In the genomic region with DNA sequence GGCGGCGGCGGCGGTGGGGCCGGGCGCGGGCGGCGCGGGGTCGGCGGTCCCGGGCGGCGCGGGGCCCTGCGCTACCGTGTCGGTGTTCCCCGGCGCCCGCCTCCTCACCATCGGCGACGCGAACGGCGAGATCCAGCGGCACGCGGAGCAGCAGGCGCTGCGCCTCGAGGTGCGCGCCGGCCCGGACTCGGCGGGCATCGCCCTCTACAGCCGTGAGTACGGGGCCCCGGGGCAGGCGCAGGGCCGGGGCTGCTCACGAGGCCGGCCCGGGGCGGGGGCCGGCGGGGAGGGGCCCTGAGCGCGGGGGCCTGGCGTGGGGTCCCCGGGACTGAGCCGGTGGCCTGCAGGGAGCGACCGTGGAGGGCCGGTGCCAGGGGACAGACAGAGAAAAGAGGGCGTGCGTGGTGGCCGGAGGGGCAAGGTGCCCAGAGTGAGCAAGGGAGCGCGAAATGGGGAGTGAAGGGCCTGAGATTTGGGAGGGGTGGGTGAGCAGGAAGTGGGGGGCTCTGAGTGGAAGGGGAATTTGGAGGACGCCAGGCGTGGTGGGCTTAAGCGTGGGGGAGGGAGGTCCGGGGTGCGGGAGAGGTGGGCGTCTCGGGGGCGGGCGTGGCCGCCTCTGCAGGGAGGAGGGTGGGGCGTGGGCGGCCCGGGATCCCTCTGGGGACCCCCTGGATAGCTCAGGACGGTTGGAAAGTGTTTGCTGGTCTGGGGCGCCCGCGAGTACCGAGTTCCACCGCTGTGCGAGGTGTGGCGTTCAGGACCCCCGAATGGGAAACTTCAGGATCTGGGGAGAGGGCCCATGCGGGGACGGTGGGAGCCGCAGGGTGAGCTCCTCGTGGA, we compare ENCODE assay signal across 1 cellular context.
TF ChIP-seq lines count a peak whose summit lies in the region.

No MANE protein-coding gene starts in this region.

TF ChIP-seq in endothelial cell of umbilical vein, 7 proteins besides CTCF, POLR2A, EP300 and RAD21:
- no peak for TF ChIP-seq JUN (IDR thresholded peaks at IDR 0.05; ENCODE audit: borderline replicate concordance, insufficient read depth, insufficient read length, low read depth)
- no peak for TF ChIP-seq MYC (IDR thresholded peaks at IDR 0.05; ENCODE audit: low read depth, low read length)
- TF ChIP-seq POLR2AphosphoS5 (IDR thresholded peaks at IDR 0.05; ENCODE audit: insufficient read depth, low read depth, low read length): no peak
- TF ChIP-seq FOS (IDR thresholded peaks at IDR 0.05; ENCODE audit: borderline replicate concordance, insufficient read depth, low read length): no peak
- TF ChIP-seq, protein P1, sequence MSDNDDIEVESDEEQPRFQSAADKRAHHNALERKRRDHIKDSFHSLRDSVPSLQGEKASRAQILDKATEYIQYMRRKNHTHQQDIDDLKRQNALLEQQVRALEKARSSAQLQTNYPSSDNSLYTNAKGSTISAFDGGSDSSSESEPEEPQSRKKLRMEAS (IDR thresholded peaks at IDR 0.05; ENCODE audit: insufficient read depth, insufficient read length): no peak
- no peak for TF ChIP-seq GATA2 (IDR thresholded peaks at IDR 0.05; ENCODE audit: insufficient read depth, insufficient read length, low read depth, low read length)
- no peak for TF ChIP-seq EZH2 (IDR thresholded peaks at IDR 0.05; ENCODE audit: borderline replicate concordance, low read depth, low read length, severe bottlenecking)
